24 cellular contexts compared by ENCODE assay signal in the genomic region with DNA sequence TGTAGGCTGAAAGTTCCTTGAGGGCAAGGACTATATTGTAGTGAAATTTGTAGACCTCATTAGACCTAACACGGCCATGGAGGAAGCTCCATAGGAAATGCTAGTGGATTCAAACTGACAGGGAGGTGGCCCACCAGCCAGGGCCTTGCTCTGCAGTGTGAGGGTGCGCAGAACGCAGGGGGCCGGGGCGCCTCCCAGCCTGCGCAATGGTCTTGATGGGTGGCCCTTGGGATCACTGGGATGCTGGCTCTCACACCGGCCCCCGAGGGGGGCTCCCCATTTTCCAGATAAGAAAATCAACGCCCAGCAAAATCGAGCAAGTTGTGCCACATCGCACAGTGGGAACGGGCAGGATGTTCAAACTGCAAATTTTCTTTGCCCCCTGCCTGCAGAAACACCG.
"Had no signal": no experiment of that assay in that cellular context is flagged by ENCODE, and none has a peak within 500 bp of the region (broad histone marks: within the 10 kb centered on the region; RNA-seq: fewer than 3 reads in every experiment).

No MANE protein-coding gene starts in this region.

- DNase-seq: stimulated activated CD4-positive, alpha-beta T cell treated with anti-CD3 and anti-CD28 coated beads, Interleukin-2, amount 100 ng/mL, for 48 hours; stimulated activated CD4-positive, alpha-beta T cell treated with anti-CD3 and anti-CD28 coated beads, Interleukin-4, amount 100 ng/mL, for 1 hour; stimulated activated CD4-positive, alpha-beta T cell treated with anti-CD3 and anti-CD28 coated beads, Interleukin-4, amount 100 ng/mL, for 24 hours; stimulated activated CD4-positive, alpha-beta T cell treated with anti-CD3 and anti-CD28 coated beads, Interleukin-4, amount 100 ng/mL, for 4 hours; stimulated activated CD8-positive, alpha-beta memory T cell treated with anti-CD3 and anti-CD28 coated beads, Interleukin-4, amount 100 ng/mL, for 48 hours; stimulated activated naive B cell treated with anti-CD40 and anti-IgM and Interleukin-4, amounts not matched to agents 10 μg/mL and 1 μg/mL and 100 μg/mL, for 72 hours; stimulated activated naive CD4-positive, alpha-beta T cell; stimulated activated naive CD4-positive, alpha-beta T cell treated with Interleukin-2 at 50 U/mL for 16 hours; stimulated activated naive CD8-positive, alpha-beta T cell treated with anti-CD3 and anti-CD28 coated beads, Interleukin-15, amount 100 ng/mL, for 72 hours; stimulated activated naive CD8-positive, alpha-beta T cell treated with anti-CD3 and anti-CD28 coated beads, Interleukin-15, Interleukin-2, amounts not matched to agents 100 U/mL and 50 U/mL, for 24 hours; stomach; substantia nigra; testis; thyroid gland; tibial artery; transverse colon; trophoblast cell; uterus had no signal

- H3K36me3 ChIP-seq: stomach, suprapubic skin, thoracic aorta, thyroid gland, tibial artery, tibial nerve, transverse colon, upper lobe of left lung, upper lobe of right lung, uterus, vagina had no signal

- H3K4me1 ChIP-seq: testis, upper lobe of right lung, uterus, vagina had no signal

- H3K27ac ChIP-seq: stomach, suprapubic skin, testis, thoracic aorta, thyroid gland, tibial artery, tibial nerve, transverse colon, upper lobe of left lung, upper lobe of right lung, uterus, vagina had no signal

- H3K4me3 ChIP-seq: stomach, suprapubic skin, testis, thoracic aorta, thyroid gland, tibial artery, tibial nerve, transverse colon, upper lobe of left lung, upper lobe of right lung, uterus, vagina had no signal

- H3K9me3 ChIP-seq: stomach, suprapubic skin, testis, thoracic aorta, thyroid gland, tibial artery, tibial nerve, transverse colon, upper lobe of left lung, upper lobe of right lung, uterus, vagina had no signal

- H3K27me3 ChIP-seq: testis, thyroid gland, tibial artery, tibial nerve, transverse colon, upper lobe of left lung, upper lobe of right lung, uterus, vagina had no signal
